Comparison of ENCODE assay signal across 8 cellular contexts in genomic region chr17:82551779-82552457, GRCh38. TPM values are rescaled to one million over a fixed set of nuclear protein-coding genes. Genes with fewer than 3 reads are reported as not detected.
DNase-seq lines count a peak whose midpoint lies in the region; ATAC-seq and TF ChIP-seq lines count a peak whose summit lies in the region.

No MANE protein-coding gene starts in this region.

- H3K27ac ChIP-seq in C4-2B (no peak overlapping the region), uterus (peak overlapping the region; percentile 66 to 86)

- peaks cover 7% of the 10 kb centered on the region for H3K36me3 Mint-ChIP-seq in activated T-helper 1 cell treated with anti-CD3 and anti-CD28 coated beads, Interleukin-12 subunit alpha, Interleukin-12 subunit beta, Interleukin-2, Interleukin-4 antibody, amounts not matched to agents 30 ng/mL and 10 ng/mL and 1 ng/mL, durations not matched to agents 14 hours and 24 hours and 36 hours (ENCODE audit: low read depth)

- peaks cover 35% of the 10 kb centered on the region for H3K4me1 Mint-ChIP-seq in activated T-helper 1 cell treated with anti-CD3 and anti-CD28 coated beads, Interleukin-12 subunit alpha, Interleukin-12 subunit beta, Interleukin-2, Interleukin-4 antibody, amounts not matched to agents 30 ng/mL and 10 ng/mL and 1 ng/mL, durations not matched to agents 14 hours and 24 hours and 36 hours (ENCODE audit: low read depth)

- H3K4me1 ChIP-seq in uterus = peaks cover 0 to 7% of the 10 kb centered on the region in 2 donors

- no peak overlapping the region for H3K27ac Mint-ChIP-seq in activated T-helper 1 cell treated with anti-CD3 and anti-CD28 coated beads, Interleukin-12 subunit alpha, Interleukin-12 subunit beta, Interleukin-2, Interleukin-4 antibody, amounts not matched to agents 30 ng/mL and 10 ng/mL and 1 ng/mL, durations not matched to agents 14 hours and 24 hours and 36 hours

- H3K4me3 ChIP-seq in fibroblast of villous mesenchyme (ENCODE audit: low read depth, low read length) = no peak overlapping the region
- no peak overlapping the region for H3K4me3 ChIP-seq in uterus

- DNase-seq in HT1080 (ENCODE audit: low read depth) (peak; percentile 74), RPMI8226 (peak; percentile 88), fibroblast of villous mesenchyme (ENCODE audit: low read depth) (peak; percentile 76), posterior cingulate gyrus (peak; percentile 26 to 94 (median 56)), uterus (peak; percentile 77 to 78)
- peak; percentile 75 for DNase-seq in activated T-helper 1 cell treated with anti-CD3 and anti-CD28 coated beads, Interleukin-12 subunit alpha, Interleukin-12 subunit beta, Interleukin-2, Interleukin-4 antibody, amounts not matched to agents 30 ng/mL and 10 ng/mL and 1 ng/mL, durations not matched to agents 14 hours and 24 hours and 36 hours (ENCODE audit: low spot score)

- no peaks in the 10 kb centered on the region for H3K27me3 ChIP-seq in uterus

- ATAC-seq in GM19351 (IDR thresholded peaks at IDR 0.05; ENCODE audit: unreplicated experiment) = peak; percentile 66

- intact Hi-C loops in activated T-helper 1 cell treated with anti-CD3 and anti-CD28 coated beads, Interleukin-12 subunit alpha, Interleukin-12 subunit beta, Interleukin-2, Interleukin-4 antibody, amounts not matched to agents 30 ng/mL and 10 ng/mL and 1 ng/mL, durations not matched to agents 14 hours and 24 hours and 36 hours (cut with micrococcal nuclease) = loop anchor here (2.0 to 5.0 kb wide), 3 partner anchors 71 to 199 kb away; partner anchors contain the start of genes HEXD and OGFOD3
- intact Hi-C loops in posterior cingulate gyrus (cut with DNase I) = loop anchor here (10.0 kb wide), 2 partner anchors 57 to 197 kb away; partner anchors contain the start of gene TEX19
- intact Hi-C loops in uterus (cut with DNase I; ENCODE audit: low total_unique reads) = loop anchor here (10.0 kb wide), 1 partner anchor 57 kb away; no protein-coding TSS in a partner anchor

- H3K9me3 Mint-ChIP-seq in activated T-helper 1 cell treated with anti-CD3 and anti-CD28 coated beads, Interleukin-12 subunit alpha, Interleukin-12 subunit beta, Interleukin-2, Interleukin-4 antibody, amounts not matched to agents 30 ng/mL and 10 ng/mL and 1 ng/mL, durations not matched to agents 14 hours and 24 hours and 36 hours = no peaks in the 10 kb centered on the region

- no peaks in the 10 kb centered on the region for H3K36me3 ChIP-seq in uterus

- TF ChIP-seq CTCF in C4-2B (conservative IDR thresholded peaks at IDR 0.05) (peak; percentile 80), fibroblast of villous mesenchyme (IDR thresholded peaks at IDR 0.05; ENCODE audit: insufficient read depth, low read depth, low read length) (peak; percentile 87), uterus (IDR thresholded peaks at IDR 0.05) (peak; percentile 78 to 83 (median 80))

- TF ChIP-seq POLR2A in uterus (IDR thresholded peaks at IDR 0.05) = no peak

- H3K4me3 Mint-ChIP-seq in activated T-helper 1 cell treated with anti-CD3 and anti-CD28 coated beads, Interleukin-12 subunit alpha, Interleukin-12 subunit beta, Interleukin-2, Interleukin-4 antibody, amounts not matched to agents 30 ng/mL and 10 ng/mL and 1 ng/mL, durations not matched to agents 14 hours and 24 hours and 36 hours = no peak overlapping the region

- H3K27me3 Mint-ChIP-seq in activated T-helper 1 cell treated with anti-CD3 and anti-CD28 coated beads, Interleukin-12 subunit alpha, Interleukin-12 subunit beta, Interleukin-2, Interleukin-4 antibody, amounts not matched to agents 30 ng/mL and 10 ng/mL and 1 ng/mL, durations not matched to agents 14 hours and 24 hours and 36 hours (ENCODE audit: insufficient read depth) = no peaks in the 10 kb centered on the region

- no peaks in the 10 kb centered on the region for H3K9me3 ChIP-seq in uterus

RNA-seq across cellular contexts. Expression of gene FOXK2, which starts 32.4 kb away (rescaled TPM):
- total RNA-seq in HT1080 (2014; rRNA removed; shearing (Covaris generic)) = 35.0 and 47.8 TPM in 2 replicates
- 30.5 and 32.7 TPM in 2 replicates for polyA plus RNA-seq in HT1080 (2015; cell fraction: cytosol; rRNA removed)
- polyA plus RNA-seq in HT1080 (2015; cell fraction: nucleus; rRNA removed) = 22.6 and 28.7 TPM in 2 replicates
- total RNA-seq in activated T-helper 1 cell treated with anti-CD3 and anti-CD28 coated beads, Interleukin-12 subunit alpha, Interleukin-12 subunit beta, Interleukin-2, Interleukin-4 antibody, amounts not matched to agents 30 ng/mL and 10 ng/mL and 1 ng/mL, durations not matched to agents 14 hours and 24 hours and 36 hours = 97.7 and 98.1 TPM in 2 replicates
- total RNA-seq in fibroblast of villous mesenchyme (34.1 and 46.6 TPM in 2 replicates), uterus (10 to 100 TPM; 15.9 to 70.9 (median 42.7) TPM)
